Comparison of ENCODE assay signal across 9 cellular contexts in the genomic region with DNA sequence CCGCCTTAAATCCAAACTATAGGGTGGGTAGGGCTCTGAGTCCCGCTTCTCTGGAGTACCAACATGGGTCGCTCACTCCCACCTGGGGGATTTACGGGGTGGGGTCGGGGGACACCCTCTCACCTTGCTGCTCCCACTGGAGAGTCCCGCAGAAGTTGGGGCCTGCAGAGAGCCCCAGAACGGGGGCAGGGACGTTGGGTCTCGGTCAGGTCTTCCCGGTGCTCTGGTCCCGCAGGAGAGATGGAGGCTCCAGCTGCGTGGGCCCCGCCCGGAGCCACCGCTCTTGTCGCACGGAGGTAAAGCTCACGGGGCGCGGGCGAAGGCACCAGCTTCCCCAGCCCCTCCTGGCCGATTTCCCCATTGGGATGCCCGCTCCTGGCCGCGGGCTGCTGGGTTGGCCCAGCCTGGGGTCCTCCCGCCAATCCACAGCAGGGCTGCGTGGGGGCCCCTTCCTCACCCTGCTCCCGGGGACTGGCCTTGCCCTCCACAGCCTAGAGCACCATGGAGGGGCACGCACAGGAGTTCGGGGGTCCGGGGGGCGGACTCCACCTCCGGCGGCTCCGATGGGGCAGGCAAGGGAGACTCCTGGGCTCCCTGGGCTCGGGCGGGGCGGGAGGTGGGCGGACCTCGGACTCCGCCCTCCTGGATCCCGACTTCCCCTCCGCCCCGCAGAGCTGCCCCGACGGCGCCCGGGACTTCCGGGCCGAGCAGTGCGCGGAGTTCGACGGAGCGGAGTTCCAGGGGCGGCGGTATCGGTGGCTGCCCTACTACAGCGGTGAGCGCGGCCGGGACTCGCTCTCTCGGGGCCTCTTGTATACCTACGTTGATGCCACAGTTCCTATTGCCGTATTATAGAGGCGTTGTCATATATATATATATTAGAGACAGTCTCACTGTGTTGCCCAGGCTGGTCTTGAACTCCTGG. TPM values are rescaled to one million over a fixed set of nuclear protein-coding genes. Genes with fewer than 3 reads are reported as not detected.
A peak's percentile ranks its signal among the peaks of the same experiment; 100 is the strongest.
DNase-seq lines count a peak whose midpoint lies in the region; ATAC-seq, FAIRE-seq and TF ChIP-seq lines count a peak whose summit lies in the region.
"Had no signal": no experiment of that assay in that cellular context is flagged by ENCODE, and none has a peak within 500 bp of the region (broad histone marks: within the 10 kb centered on the region; RNA-seq: fewer than 3 reads in every experiment).

No MANE protein-coding gene starts in this region.

- H3K4me3 ChIP-seq in BLaER1: peak overlapping the region; percentile 54
- H3K4me3 ChIP-seq in psoas muscle: peak overlapping the region; percentile 59

- TF ChIP-seq CTCF in psoas muscle (IDR thresholded peaks at IDR 0.05): no peak
- no peak for TF ChIP-seq CTCF in D721Med (IDR thresholded peaks at IDR 0.05; ENCODE audit: insufficient read depth, missing control alignments)

- H3K9me3 ChIP-seq in BLaER1: no peaks in the 10 kb centered on the region
- no peaks in the 10 kb centered on the region for H3K9me3 ChIP-seq in psoas muscle

- no peak overlapping the region for H3K27ac ChIP-seq in BLaER1
- no peak overlapping the region for H3K27ac ChIP-seq in psoas muscle

- FAIRE-seq in D721Med (lab: Jason Lieb, UNC): no peak

- H3K4me2 ChIP-seq in BLaER1: peak overlapping the region; percentile 84

- no peaks in the 10 kb centered on the region for H3K36me3 ChIP-seq in BLaER1
- no peaks in the 10 kb centered on the region for H3K36me3 ChIP-seq in psoas muscle (ENCODE audit: insufficient read depth in 1 of 2, low read depth in 1 of 2)

- ATAC-seq in GM19463 (IDR thresholded peaks at IDR 0.05; ENCODE audit: unreplicated experiment): peak; percentile 65
- ATAC-seq in psoas muscle: peak; percentile 42 to 65 (median 64)
- ATAC-seq: HCT116 had no signal

- H4K20me1 ChIP-seq in BLaER1: peaks cover 45% of the 10 kb centered on the region

- H3K27me3 ChIP-seq in BLaER1: peaks cover 61% of the 10 kb centered on the region
- H3K27me3 ChIP-seq in psoas muscle (ENCODE audit: insufficient read depth in 3 of 3, low read length in 2 of 3): peaks cover 0 to 48% (median 21%) of the 10 kb centered on the region in 3 donors

- WGBS in psoas muscle, 3 donors: 14 to 17% (median 15%) methylated on average over 49 to 67 of the region's 67 CpGs

- DNase-seq in MV-4-11 (lab: John Stamatoyannopoulos, UW) (peak; percentile 45), fibroblast of peridontal ligament (ENCODE audit: extremely low read depth) (peak; percentile 33), psoas muscle (peak; percentile 67 to 71), D721Med (ENCODE audit: insufficient read length, low spot score) (no peak), Ammon's horn (ENCODE audit: low spot score) (no peak)
- DNase-seq in activated CD8-positive, alpha-beta memory T cell treated with anti-CD3 and anti-CD28 coated beads, Interleukin-2, amount 50 U/mL, for 48 hours: peak; percentile 74

- intact Hi-C loops in psoas muscle (cut with DNase I): no loop called here

- no peak overlapping the region for H3K9ac ChIP-seq in BLaER1

- H3K4me1 ChIP-seq in BLaER1 (peaks cover 100% of the 10 kb centered on the region), psoas muscle (no peaks in the 10 kb centered on the region)

RNA-seq across cellular contexts. Expression of a gene that starts 8.4 kb away (rescaled TPM):
- total RNA-seq in psoas muscle: under 1 TPM; 0.26 to 0.79 (median 0.50) TPM
- under 1 TPM; 0.38 to 0.52 (median 0.44) TPM for polyA plus RNA-seq in psoas muscle

Comparison
In these comparisons a context has a peak if more than half of its experiments do, and no peak if none do; other contexts are left out.
1. DNase-seq: peak in MV-4-11 (single experiment), activated CD8-positive, alpha-beta memory T cell treated with anti-CD3 and anti-CD28 coated beads, Interleukin-2, amount 50 U/mL, for 48 hours (single experiment), fibroblast of peridontal ligament (single experiment) and psoas muscle (2 of 2); none in D721Med (single experiment) and Ammon's horn (single experiment).